In the genomic region with DNA sequence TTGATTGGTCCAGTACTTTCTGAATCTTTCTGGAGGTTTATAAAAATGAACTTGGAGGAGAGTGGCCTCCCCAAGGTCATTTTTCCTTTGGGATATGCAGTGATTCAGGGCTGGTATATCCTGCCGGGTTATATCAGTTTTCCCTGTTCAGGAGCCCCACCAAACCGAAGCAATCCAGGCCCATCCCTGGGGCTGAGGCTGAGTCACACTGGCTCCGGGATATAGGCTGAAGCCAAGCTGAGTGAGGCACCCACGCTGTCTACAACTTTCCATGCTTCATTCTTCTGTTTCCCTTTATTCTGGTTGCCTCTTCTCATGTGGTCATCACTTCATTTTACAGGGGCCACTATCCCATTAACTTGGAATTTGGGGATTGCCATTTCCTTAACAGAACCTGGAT, we compare ENCODE assay signal across 14 cellular contexts. TPM values are rescaled to one million over a fixed set of nuclear protein-coding genes. Genes with fewer than 3 reads are reported as not detected.
DNase-seq lines count a peak whose midpoint lies in the region; ATAC-seq and TF ChIP-seq lines count a peak whose summit lies in the region.
"Had no signal": no experiment of that assay in that cellular context is flagged by ENCODE, and none has a peak within 500 bp of the region (broad histone marks: within the 10 kb centered on the region; RNA-seq: fewer than 3 reads in every experiment).

No MANE protein-coding gene starts in this region.

- 48 to 60% (median 54%) methylated on average over 4 of the region's 4 CpGs for WGBS in psoas muscle, 3 donors

- TF ChIP-seq CTCF in BJ (IDR thresholded peaks at IDR 0.05; ENCODE audit: insufficient read depth, low read depth, low read length) = no peak
- no peak for TF ChIP-seq CTCF in fibroblast of lung (conservative IDR thresholded peaks at IDR 0.05 in 1 of 2, IDR thresholded peaks at IDR 0.05 in 1 of 2; ENCODE audit: low read depth in 1 of 2, low read length in 2 of 2)
- TF ChIP-seq CTCF in psoas muscle (IDR thresholded peaks at IDR 0.05) = no peak

- H3K27ac ChIP-seq in SJSA1 (peak overlapping the region; percentile 78), fibroblast of lung (ENCODE audit: insufficient read depth, low read length) (no peak overlapping the region), psoas muscle (peak overlapping the region; percentile 89)
- H3K27ac ChIP-seq: neutrophil had no signal

- POLR2A ChIA-PET in BJ (lab: Charles Lee) = no interaction called here

- no peak overlapping the region for H2AFZ ChIP-seq in fibroblast of lung (ENCODE audit: low read length)

- H3K36me3 ChIP-seq in BJ (ENCODE audit: control insufficient read depth, insufficient read depth, low read length) (no peaks in the 10 kb centered on the region), SJSA1 (no peaks in the 10 kb centered on the region), fibroblast of lung (ENCODE audit: control insufficient read depth, insufficient read depth, low read length) (no peaks in the 10 kb centered on the region), psoas muscle (ENCODE audit: insufficient read depth in 1 of 2, low read depth in 1 of 2) (no peaks in the 10 kb centered on the region)
- H3K36me3 ChIP-seq: neutrophil had no signal

- H3K9me3 ChIP-seq in SJSA1 (replicated peaks) (no peaks in the 10 kb centered on the region), fibroblast of lung (ENCODE audit: control insufficient read depth, insufficient read depth, low read depth, low read length) (no peaks in the 10 kb centered on the region), psoas muscle (no peaks in the 10 kb centered on the region)
- H3K9me3 ChIP-seq: neutrophil had no signal

- intact Hi-C loops in psoas muscle (cut with DNase I) = loop anchor here in 1 of 2 donors (5.0 kb wide), 1 partner anchor 71 kb away; a partner anchor contains a TSS

- H3K4me2 ChIP-seq in fibroblast of lung (ENCODE audit: extremely low read depth, insufficient read depth, low read length) = no peak overlapping the region

- H3K9ac ChIP-seq in fibroblast of lung (ENCODE audit: insufficient read depth, low read length) = no peak overlapping the region

- H3K4me1 ChIP-seq in SJSA1 (replicated peaks) = peaks cover 52% of the 10 kb centered on the region
- H3K4me1 ChIP-seq in fibroblast of lung (ENCODE audit: control insufficient read depth, extremely low read depth, insufficient read depth, low read length) = peaks cover 3% of the 10 kb centered on the region
- H3K4me1 ChIP-seq in psoas muscle = peaks cover 28% of the 10 kb centered on the region

- no peak overlapping the region for H3K4me3 ChIP-seq in BJ (ENCODE audit: low read depth, low read length)
- no peak overlapping the region for H3K4me3 ChIP-seq in SJSA1
- no peak overlapping the region for H3K4me3 ChIP-seq in fibroblast of lung (replicated peaks in 1 of 4; ENCODE audit: control extremely low read depth in 1 of 4, insufficient read depth in 1 of 4, low read depth in 3 of 4, low read length in 4 of 4)
- H3K4me3 ChIP-seq in psoas muscle = no peak overlapping the region

- CTCF ChIA-PET in BJ (lab: Yijun Ruan, JAX) = no interaction called here

- no peaks in the 10 kb centered on the region for H4K20me1 ChIP-seq in fibroblast of lung (ENCODE audit: control insufficient read depth, extremely low read depth, insufficient read depth, low read length)

- DNase-seq in BJ (ENCODE audit: low read depth) (peak; percentile 13), SJSA1 (ENCODE audit: low read depth in 1 of 2, low spot score in 2 of 2) (peak; percentile 69 to 78), fibroblast of lung (ENCODE audit: low read depth in 2 of 2) (peak; percentile 47 to 87), psoas muscle (peak; percentile 43 to 69), NCI-H526 (lab: John Stamatoyannopoulos, UW) (no peak)
- no peak for DNase-seq in activated CD4-positive, CD25-positive, alpha-beta regulatory T cell (lab: John Stamatoyannopoulos, UW)
- DNase-seq: activated naive CD8-positive, alpha-beta T cell treated with anti-CD3 and anti-CD28 coated beads, Interleukin-2, amount 10 ng/mL, durations not matched to agents 7 days and 5 days; kidney; stimulated activated CD4-positive, alpha-beta T cell treated with anti-CD3 and anti-CD28 coated beads, Interleukin-1b, Interleukin-23, amount 100 ng/mL, for 48 hours; T-helper 9 cell had no signal

- ATAC-seq in psoas muscle = peak; percentile 31 to 53 (median 36)
- no peak for ATAC-seq in activated CD4-positive, CD25-positive, alpha-beta regulatory T cell treated with anti-CD3 and anti-CD28 coated beads, Interleukin-2, amount 50 U/mL, for 24 hours
- ATAC-seq in GM21529 (IDR thresholded peaks at IDR 0.05; ENCODE audit: unreplicated experiment) = no peak

- H3K27me3 ChIP-seq in BJ (ENCODE audit: control insufficient read depth, insufficient read depth, low read length) (no peaks in the 10 kb centered on the region), SJSA1 (replicated peaks) (no peaks in the 10 kb centered on the region), fibroblast of lung (ENCODE audit: control insufficient read depth, insufficient read depth, low read length) (no peaks in the 10 kb centered on the region), psoas muscle (ENCODE audit: insufficient read depth in 3 of 3, low read length in 2 of 3) (no peaks in the 10 kb centered on the region)

- H3K79me2 ChIP-seq in fibroblast of lung (ENCODE audit: control insufficient read depth, insufficient read depth, low read length) = no peaks in the 10 kb centered on the region

RNA-seq across cellular contexts. Expression of a gene that starts 3.4 kb away (rescaled TPM):
- 29.8 and 37.6 TPM in 2 replicates for polyA plus RNA-seq in BJ (2011; rRNA removed)
- polyA minus RNA-seq in BJ (2011; rRNA and poly(A)+ RNA removed) = 51.8 and 70.6 TPM in 2 replicates
- total RNA-seq in SJSA1 (2014; rRNA removed; shearing (Covaris generic)) = 35.6 and 37.1 TPM in 2 replicates
- 9.8 and 18.5 TPM in 2 replicates for total RNA-seq in fibroblast of lung
- polyA plus RNA-seq in fibroblast of lung = 7.5 and 18.3 TPM in 2 replicates
- 5.8 and 16.2 TPM in 2 replicates for polyA plus RNA-seq in fibroblast of lung (2012)
- 26.3 and 44.0 TPM in 2 replicates for polyA minus RNA-seq in fibroblast of lung (ENCODE audit: low replicate concordance)
- total RNA-seq in psoas muscle = 10 to 100 TPM; 45.4 to 88.7 (median 73.5) TPM
- polyA plus RNA-seq in psoas muscle = 10 to 100 TPM in 2 of 3 donors, 1 to 10 TPM in 1; 8.3 to 24.4 (median 15.2) TPM
- total RNA-seq: activated naive CD8-positive, alpha-beta T cell treated with anti-CD3 and anti-CD28 coated beads, Interleukin-2, amount 10 ng/mL, durations not matched to agents 7 days and 5 days; OCI-LY7 had no signal

Comparison
In these comparisons a context has a peak if more than half of its experiments do, and no peak if none do; other contexts are left out.
1. DNase-seq: peak in BJ (single experiment), SJSA1 (2 of 2), fibroblast of lung (2 of 2) and psoas muscle (2 of 2); none in activated CD4-positive, CD25-positive, alpha-beta regulatory T cell (0 of 4) and NCI-H526 (0 of 2).
2. ATAC-seq: peak in psoas muscle (4 of 4); none in activated CD4-positive, CD25-positive, alpha-beta regulatory T cell treated with anti-CD3 and anti-CD28 coated beads, Interleukin-2, amount 50 U/mL, for 24 hours (0 of 2) and GM21529 (single experiment).